In genomic region chr22:43187171-43188099, GRCh38 we compare ENCODE assay signal across 1 cellular context.
A peak's percentile ranks its signal among the peaks of the same experiment; 100 is the strongest.
TF ChIP-seq lines count a peak whose summit lies in the region.

No MANE protein-coding gene starts in this region.

TF ChIP-seq in HEK293, 187 proteins besides CTCF, POLR2A, EP300 and RAD21 (continued from another document and continues in another):
- TF ChIP-seq ZBTB11 (tag by site-specific recombination; conservative IDR thresholded peaks at IDR 0.05; ENCODE audit: low read depth) (peak; percentile 98), ZNF692 (tag by site-specific recombination; IDR thresholded peaks at IDR 0.05) (peak; percentile 98), ZNF677 (tag by site-specific recombination; IDR thresholded peaks at IDR 0.05) (no peak), ZNF777 (tag by site-specific recombination; IDR thresholded peaks at IDR 0.05; ENCODE audit: borderline replicate concordance) (peak; percentile 69; the same call in 1 of the 2 replicates), ZNF473 (tag by site-specific recombination; IDR thresholded peaks at IDR 0.05) (no peak), ZNF311 (tag by site-specific recombination; IDR thresholded peaks at IDR 0.05; ENCODE audit: borderline replicate concordance) (no peak), IKZF3 (tag by site-specific recombination; IDR thresholded peaks at IDR 0.05) (peak; percentile 64; the same call in 1 of the 2 replicates), ZBTB6 (tag by site-specific recombination; IDR thresholded peaks at IDR 0.05) (peak; percentile 30; the same call in 1 of the 2 replicates), BCL6B (tag by site-specific recombination; IDR thresholded peaks at IDR 0.05) (no peak), ZNF660 (tag by site-specific recombination; IDR thresholded peaks at IDR 0.05) (peak; percentile 90; the same call in 1 of the 2 replicates), ZNF404 (tag by site-specific recombination; IDR thresholded peaks at IDR 0.05) (no peak), ZNF600 (tag by site-specific recombination; IDR thresholded peaks at IDR 0.05) (peak; percentile 55), PATZ1 (tag by site-specific recombination; IDR thresholded peaks at IDR 0.05) (peak; percentile 98), SP2 (tag by site-specific recombination; IDR thresholded peaks at IDR 0.05) (peak; percentile 76), TCF7L2 (IDR thresholded peaks at IDR 0.05; ENCODE audit: borderline replicate concordance, low read depth, low read length) (no peak), ZNF518A (tag by site-specific recombination; conservative IDR thresholded peaks at IDR 0.05; ENCODE audit: low read depth) (peak; percentile 99), ZSCAN30 (tag by site-specific recombination; IDR thresholded peaks at IDR 0.05) (peak; percentile 94), SP3 (tag by site-specific recombination; IDR thresholded peaks at IDR 0.05) (peak; percentile 65), ZIC2 (tag by site-specific recombination; IDR thresholded peaks at IDR 0.05) (peak; percentile 70), ZBTB26 (tag by site-specific recombination; optimal IDR thresholded peaks at IDR 0.05) (peak; percentile 93), ZNF248 (tag by site-specific recombination; IDR thresholded peaks at IDR 0.05) (no peak), KLF1 (tag by site-specific recombination; IDR thresholded peaks at IDR 0.05) (peak; percentile 82), ZNF184 (tag by site-specific recombination; IDR thresholded peaks at IDR 0.05) (no peak), ZNF423 (tag by site-specific recombination; IDR thresholded peaks at IDR 0.05) (no peak), MZF1 (tag by site-specific recombination; IDR thresholded peaks at IDR 0.05; ENCODE audit: borderline replicate concordance) (no peak; the same call in 1 of the 2 replicates), YY1 (tag by site-specific recombination; IDR thresholded peaks at IDR 0.05) (peak; percentile 38; the same call in 1 of the 2 replicates), INSM2 (tag by site-specific recombination; IDR thresholded peaks at IDR 0.05) (peak; percentile 45; the same call in 1 of the 2 replicates), PRDM10 (tag by site-specific recombination; IDR thresholded peaks at IDR 0.05) (peak; percentile 45), ZNF398 (tag by site-specific recombination; IDR thresholded peaks at IDR 0.05) (peak; percentile 73), ZNF169 (tag by site-specific recombination; IDR thresholded peaks at IDR 0.05) (no peak)
